20 cellular contexts compared by ENCODE assay signal in the genomic region with DNA sequence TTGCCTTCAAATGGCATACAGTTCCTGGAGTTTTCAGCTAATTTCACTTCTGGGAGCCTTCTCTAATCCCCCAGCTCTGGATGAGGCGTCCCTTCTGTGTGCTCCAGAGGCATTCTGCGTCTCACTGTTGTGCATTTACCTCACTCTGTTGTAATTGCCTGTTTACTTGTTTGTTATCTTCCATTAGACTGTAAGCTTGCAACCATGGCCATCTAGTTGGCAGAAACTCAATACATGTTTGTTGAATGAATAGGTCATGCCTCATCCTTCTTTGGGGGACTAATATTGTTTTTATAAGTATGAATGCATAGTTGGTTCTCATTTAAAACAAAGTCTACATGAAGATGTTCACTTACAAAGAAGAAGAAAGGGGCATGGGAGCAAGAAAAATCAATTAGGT. TPM values are rescaled to one million over a fixed set of nuclear protein-coding genes. Genes with fewer than 3 reads are reported as not detected.
DNase-seq lines count a peak whose midpoint lies in the region; ATAC-seq and TF ChIP-seq lines count a peak whose summit lies in the region.
"Had no signal": no experiment of that assay in that cellular context is flagged by ENCODE, and none has a peak within 500 bp of the region (broad histone marks: within the 10 kb centered on the region; RNA-seq: fewer than 3 reads in every experiment).

No MANE protein-coding gene starts in this region.

- H3K4me3 ChIP-seq in left ventricle myocardium inferior (no peak overlapping the region), cardiac fibroblast (replicated peaks in 1 of 2; ENCODE audit: low read depth in 2 of 2, low read length in 2 of 2) (no peak overlapping the region), mesendoderm (ENCODE audit: low read length) (no peak overlapping the region), urinary bladder (ENCODE audit: low read depth, low read length) (peak overlapping the region; percentile 9)

- no peak for DNase-seq in left ventricle myocardium inferior
- DNase-seq in Right ventricle myocardium superior: no peak
- DNase-seq in cardiac fibroblast (ENCODE audit: low read depth in 2 of 2): peak; percentile 28 to 83
- DNase-seq in mesendoderm: no peak
- DNase-seq in activated T-helper 1 cell treated with anti-CD3 and anti-CD28 coated beads, Interleukin-12 subunit alpha, Interleukin-12 subunit beta, Interleukin-2, Interleukin-4 antibody, amounts not matched to agents 30 ng/mL and 10 ng/mL and 1 ng/mL, durations not matched to agents 14 hours and 24 hours and 36 hours (ENCODE audit: low spot score): no peak
- DNase-seq in NCI-H1436 (lab: John Stamatoyannopoulos, UW): no peak
- DNase-seq in NCI-H146 treated with DMSO at 0.1 percent for 48 hours (lab: John Stamatoyannopoulos, UW; ENCODE audit: unreplicated experiment): no peak
- DNase-seq: 8988T; C1 segment of cervical spinal cord; DND-41; GF-D8; H7; NCI-H1105 treated with DMSO at 0.1 percent for 48 hours; NCI-H187 treated with DMSO at 0.1 percent for 48 hours; NCI-H446; NCI-H69; NK-92 treated with Interleukin-12 subunit alpha and Interleukin-12 subunit beta, amount 100 ng/mL, for 24 hours; SIG-M5 had no signal

- no peak overlapping the region for H2BK120ac ChIP-seq in mesendoderm (ENCODE audit: low read depth, low read length)

- no peak overlapping the region for H3K56ac ChIP-seq in mesendoderm (ENCODE audit: low read length)

- H3K27ac Mint-ChIP-seq in activated T-helper 1 cell treated with anti-CD3 and anti-CD28 coated beads, Interleukin-12 subunit alpha, Interleukin-12 subunit beta, Interleukin-2, Interleukin-4 antibody, amounts not matched to agents 30 ng/mL and 10 ng/mL and 1 ng/mL, durations not matched to agents 14 hours and 24 hours and 36 hours: no peak overlapping the region
- H3K27ac Mint-ChIP-seq: IgD-negative memory B cell had no signal

- H3K4me1 Mint-ChIP-seq in activated T-helper 1 cell treated with anti-CD3 and anti-CD28 coated beads, Interleukin-12 subunit alpha, Interleukin-12 subunit beta, Interleukin-2, Interleukin-4 antibody, amounts not matched to agents 30 ng/mL and 10 ng/mL and 1 ng/mL, durations not matched to agents 14 hours and 24 hours and 36 hours (ENCODE audit: low read depth): peaks cover 28% of the 10 kb centered on the region
- H3K4me1 Mint-ChIP-seq: IgD-negative memory B cell had no signal

- peak overlapping the region; percentile 38 for H2BK15ac ChIP-seq in mesendoderm (replicated peaks; ENCODE audit: low read depth)

- intact Hi-C loops in left ventricle myocardium inferior (cut with micrococcal nuclease): no loop called here
- intact Hi-C loops in Right ventricle myocardium superior (cut with DNase I): loop anchor here (10.0 kb wide), 1 partner anchor 74 kb away; no protein-coding TSS in a partner anchor
- intact Hi-C loops in activated T-helper 1 cell treated with anti-CD3 and anti-CD28 coated beads, Interleukin-12 subunit alpha, Interleukin-12 subunit beta, Interleukin-2, Interleukin-4 antibody, amounts not matched to agents 30 ng/mL and 10 ng/mL and 1 ng/mL, durations not matched to agents 14 hours and 24 hours and 36 hours (cut with micrococcal nuclease): no loop called here

- ATAC-seq in Right ventricle myocardium superior (ENCODE audit: poor library complexity): no peak

- no peak overlapping the region for H4K8ac ChIP-seq in mesendoderm (ENCODE audit: low read depth, low read length)

- no peak overlapping the region for H3K9ac ChIP-seq in mesendoderm (ENCODE audit: low read length)

- H3K4me3 Mint-ChIP-seq in activated T-helper 1 cell treated with anti-CD3 and anti-CD28 coated beads, Interleukin-12 subunit alpha, Interleukin-12 subunit beta, Interleukin-2, Interleukin-4 antibody, amounts not matched to agents 30 ng/mL and 10 ng/mL and 1 ng/mL, durations not matched to agents 14 hours and 24 hours and 36 hours: no peak overlapping the region
- H3K4me3 Mint-ChIP-seq: IgD-negative memory B cell had no signal

- H3K9me3 Mint-ChIP-seq in activated T-helper 1 cell treated with anti-CD3 and anti-CD28 coated beads, Interleukin-12 subunit alpha, Interleukin-12 subunit beta, Interleukin-2, Interleukin-4 antibody, amounts not matched to agents 30 ng/mL and 10 ng/mL and 1 ng/mL, durations not matched to agents 14 hours and 24 hours and 36 hours: no peaks in the 10 kb centered on the region
- H3K9me3 Mint-ChIP-seq: IgD-negative memory B cell had no signal

- H3K27me3 ChIP-seq in left ventricle myocardium inferior (ENCODE audit: low read depth) (no peaks in the 10 kb centered on the region), mesendoderm (ENCODE audit: insufficient read depth, low read length, poor library complexity) (no peaks in the 10 kb centered on the region)

- TF ChIP-seq CTCF in left ventricle myocardium inferior (IDR thresholded peaks at IDR 0.05; ENCODE audit: borderline replicate concordance): no peak
- no peak for TF ChIP-seq CTCF in cardiac fibroblast (IDR thresholded peaks at IDR 0.05; ENCODE audit: low read depth, low read length)

- no CpG with 5 or more reads among the region's 2 CpGs for WGBS in mesendoderm (ENCODE audit: extremely low coverage, insufficient coverage, low lambda C conversion rate)
- 74% methylated on average over 2 of the region's 2 CpGs for WGBS in urinary bladder

- no peak overlapping the region for H2BK5ac ChIP-seq in mesendoderm (ENCODE audit: low read length)

- no peak overlapping the region for H3K23ac ChIP-seq in mesendoderm (ENCODE audit: low read length)

- H4K5ac ChIP-seq in mesendoderm (ENCODE audit: low read length): no peak overlapping the region

- no peaks in the 10 kb centered on the region for H3K79me2 ChIP-seq in mesendoderm (ENCODE audit: control insufficient read depth, insufficient read depth, low read length)

- H3K4ac ChIP-seq in mesendoderm (ENCODE audit: low read depth, low read length): no peak overlapping the region

- no peaks in the 10 kb centered on the region for H3K79me1 ChIP-seq in mesendoderm (ENCODE audit: low read length)

- no peaks in the 10 kb centered on the region for H3K27me3 Mint-ChIP-seq in activated T-helper 1 cell treated with anti-CD3 and anti-CD28 coated beads, Interleukin-12 subunit alpha, Interleukin-12 subunit beta, Interleukin-2, Interleukin-4 antibody, amounts not matched to agents 30 ng/mL and 10 ng/mL and 1 ng/mL, durations not matched to agents 14 hours and 24 hours and 36 hours (ENCODE audit: insufficient read depth)

- H3K36me3 ChIP-seq in left ventricle myocardium inferior (no peaks in the 10 kb centered on the region), mesendoderm (ENCODE audit: control insufficient read depth, insufficient read depth, low read length) (no peaks in the 10 kb centered on the region), urinary bladder (ENCODE audit: insufficient read depth) (no peaks in the 10 kb centered on the region)

- H3K9me3 ChIP-seq in left ventricle myocardium inferior (replicated peaks): no peaks in the 10 kb centered on the region

- H3K27ac ChIP-seq in left ventricle myocardium inferior (replicated peaks) (peak overlapping the region; percentile 10), mesendoderm (ENCODE audit: low read depth, low read length) (no peak overlapping the region), urinary bladder (ENCODE audit: low read depth) (no peak overlapping the region)

- H3K4me1 ChIP-seq in left ventricle myocardium inferior: peaks cover 93% of the 10 kb centered on the region
- H3K4me1 ChIP-seq in mesendoderm (ENCODE audit: control insufficient read depth, low read depth, low read length): peaks cover 8% of the 10 kb centered on the region
- peaks cover 5% of the 10 kb centered on the region for H3K4me1 ChIP-seq in urinary bladder (ENCODE audit: insufficient read depth)

- H2AK5ac ChIP-seq in mesendoderm (ENCODE audit: low read length): no peak overlapping the region

- H3K36me3 Mint-ChIP-seq in activated T-helper 1 cell treated with anti-CD3 and anti-CD28 coated beads, Interleukin-12 subunit alpha, Interleukin-12 subunit beta, Interleukin-2, Interleukin-4 antibody, amounts not matched to agents 30 ng/mL and 10 ng/mL and 1 ng/mL, durations not matched to agents 14 hours and 24 hours and 36 hours (ENCODE audit: low read depth): no peaks in the 10 kb centered on the region
- H3K36me3 Mint-ChIP-seq: IgD-negative memory B cell had no signal

- H3K18ac ChIP-seq in mesendoderm (ENCODE audit: low read length): no peak overlapping the region

- H3K4me2 ChIP-seq in mesendoderm (ENCODE audit: low read length): no peak overlapping the region

RNA-seq across cellular contexts. Expression of gene RGL1, which starts 5.8 kb away (rescaled TPM):
- total RNA-seq in left ventricle myocardium inferior: 19.4 TPM
- total RNA-seq in Right ventricle myocardium superior: 18.4 TPM
- 2.3 TPM for polyA plus RNA-seq in mesendoderm (2013, experiment 1 of 2)
- 2.6 TPM for polyA plus RNA-seq in mesendoderm (2013, experiment 2 of 2)
- total RNA-seq in urinary bladder: 69.4 TPM
- 15.7 TPM for polyA plus RNA-seq in urinary bladder
- 2.7 and 2.8 TPM in 2 replicates for total RNA-seq in activated T-helper 1 cell treated with anti-CD3 and anti-CD28 coated beads, Interleukin-12 subunit alpha, Interleukin-12 subunit beta, Interleukin-2, Interleukin-4 antibody, amounts not matched to agents 30 ng/mL and 10 ng/mL and 1 ng/mL, durations not matched to agents 14 hours and 24 hours and 36 hours
- polyA plus RNA-seq: IgD-negative memory B cell had no signal

Comparison
In these comparisons a context has a peak if more than half of its experiments do, and no peak if none do; other contexts are left out.
1. DNase-seq: peak in cardiac fibroblast (2 of 2); none in left ventricle myocardium inferior (single experiment), Right ventricle myocardium superior (single experiment), mesendoderm (single experiment), activated T-helper 1 cell treated with anti-CD3 and anti-CD28 coated beads, Interleukin-12 subunit alpha, Interleukin-12 subunit beta, Interleukin-2, Interleukin-4 antibody, amounts not matched to agents 30 ng/mL and 10 ng/mL and 1 ng/mL, durations not matched to agents 14 hours and 24 hours and 36 hours (single experiment), NCI-H1436 (single experiment) and NCI-H146 treated with DMSO at 0.1 percent for 48 hours (single experiment).